10 cellular contexts compared by ENCODE assay signal in the genomic region with DNA sequence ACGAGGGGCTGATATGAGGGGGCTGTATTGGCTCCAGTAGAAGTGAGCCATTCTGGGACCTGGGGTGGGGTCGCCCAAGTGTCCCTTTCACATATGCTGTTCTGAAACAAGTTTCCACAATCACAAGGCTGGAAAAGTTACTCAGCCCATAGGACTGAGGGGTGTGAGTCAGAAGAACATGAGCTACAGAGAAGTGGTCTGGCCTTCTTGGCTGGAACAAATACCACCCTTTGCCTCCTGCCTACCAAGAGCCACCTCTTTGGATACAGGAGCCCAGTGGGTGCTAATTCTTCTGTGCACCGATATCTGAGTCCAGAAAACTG. TPM values are rescaled to one million over a fixed set of nuclear protein-coding genes. Genes with fewer than 3 reads are reported as not detected.
DNase-seq lines count a peak whose midpoint lies in the region; ATAC-seq and TF ChIP-seq lines count a peak whose summit lies in the region.
"Had no signal": no experiment of that assay in that cellular context is flagged by ENCODE, and none has a peak within 500 bp of the region (broad histone marks: within the 10 kb centered on the region; RNA-seq: fewer than 3 reads in every experiment).

No MANE protein-coding gene starts in this region.

- H3K36me3 Mint-ChIP-seq in activated T-cell treated with anti-CD3 and anti-CD28 coated beads, Interleukin-2, amount 50 U/mL, for 24 hours (ENCODE audit: low read depth): no peaks in the 10 kb centered on the region
- no peaks in the 10 kb centered on the region for H3K36me3 Mint-ChIP-seq in activated T-cell treated with anti-CD3 and anti-CD28 coated beads, Interleukin-2, amount 50 U/mL, for 72 hours (ENCODE audit: insufficient read depth in 2 of 2)
- no peaks in the 10 kb centered on the region for H3K36me3 Mint-ChIP-seq in WTC11
- H3K36me3 Mint-ChIP-seq in mesothelial cell of epicardium: no peaks in the 10 kb centered on the region
- H3K36me3 Mint-ChIP-seq: activated CD8-positive, alpha-beta memory T cell treated with anti-CD3 and anti-CD28 coated beads, Interleukin-2, amount 10 ng/mL, durations not matched to agents 7 days and 5 days had no signal

- peaks cover 42% of the 10 kb centered on the region for H3K4me1 ChIP-seq in suprapubic skin

- no peak for DNase-seq in activated T-cell treated with anti-CD3 and anti-CD28 coated beads, Interleukin-2, amount 50 U/mL, for 24 hours
- no peak for DNase-seq in activated T-cell treated with anti-CD3 and anti-CD28 coated beads, Interleukin-2, amount 50 U/mL, for 72 hours
- DNase-seq in WTC11 (ENCODE audit: low spot score) (no peak), hepatic stellate cell (ENCODE audit: low spot score) (peak; percentile 56), suprapubic skin (ENCODE audit: low spot score in 2 of 2) (no peak), GM19240 (ENCODE audit: insufficient read length, low spot score) (no peak), MG63 (no peak), mesothelial cell of epicardium (ENCODE audit: low spot score in 2 of 2, unreplicated experiment in 2 of 2) (no peak)
- DNase-seq: activated CD8-positive, alpha-beta memory T cell treated with anti-CD3 and anti-CD28 coated beads, Interleukin-2, amount 10 ng/mL, durations not matched to agents 7 days and 5 days; COR-L47 had no signal

- 82% methylated on average over 3 of the region's 3 CpGs for WGBS in suprapubic skin

- H3K4me3 Mint-ChIP-seq in activated T-cell treated with anti-CD3 and anti-CD28 coated beads, Interleukin-2, amount 50 U/mL, for 24 hours: no peak overlapping the region
- H3K4me3 Mint-ChIP-seq in activated T-cell treated with anti-CD3 and anti-CD28 coated beads, Interleukin-2, amount 50 U/mL, for 72 hours: no peak overlapping the region
- H3K4me3 Mint-ChIP-seq in WTC11: 0 out of 2 replicates have a peak overlapping the region, but pooled peaks have one; percentile 89
- H3K4me3 Mint-ChIP-seq in mesothelial cell of epicardium: no peak overlapping the region
- H3K4me3 Mint-ChIP-seq: activated CD8-positive, alpha-beta memory T cell treated with anti-CD3 and anti-CD28 coated beads, Interleukin-2, amount 10 ng/mL, durations not matched to agents 7 days and 5 days had no signal

- peaks cover 22% of the 10 kb centered on the region for H3K4me1 Mint-ChIP-seq in activated T-cell treated with anti-CD3 and anti-CD28 coated beads, Interleukin-2, amount 50 U/mL, for 24 hours (ENCODE audit: low read depth)
- peaks cover 22% of the 10 kb centered on the region for H3K4me1 Mint-ChIP-seq in activated T-cell treated with anti-CD3 and anti-CD28 coated beads, Interleukin-2, amount 50 U/mL, for 72 hours (ENCODE audit: low read depth)
- H3K4me1 Mint-ChIP-seq in WTC11: peaks cover 14% of the 10 kb centered on the region
- H3K4me1 Mint-ChIP-seq in mesothelial cell of epicardium: peaks cover 12% of the 10 kb centered on the region

- CTCF ChIA-PET in WTC11 (lab: Charles Lee): interaction anchor here (0.7 to 5.9 kb wide), 29 partner anchors 8 to 432 kb away, joined by 3 to 61 read pairs (median 5); partner anchors contain the start of genes MEF2D and TTC24

- TF ChIP-seq EP300 in suprapubic skin (IDR thresholded peaks at IDR 0.05): no peak

- H3K9me3 Mint-ChIP-seq in activated T-cell treated with anti-CD3 and anti-CD28 coated beads, Interleukin-2, amount 50 U/mL, for 24 hours: no peaks in the 10 kb centered on the region
- H3K9me3 Mint-ChIP-seq in activated T-cell treated with anti-CD3 and anti-CD28 coated beads, Interleukin-2, amount 50 U/mL, for 72 hours: no peaks in the 10 kb centered on the region
- H3K9me3 Mint-ChIP-seq in WTC11 (no peaks in the 10 kb centered on the region), mesothelial cell of epicardium (no peaks in the 10 kb centered on the region)

- no peak for ATAC-seq in activated T-cell treated with anti-CD3 and anti-CD28 coated beads, Interleukin-2, amount 50 U/mL, for 72 hours (replicated peaks in 1 of 2)
- no peak for ATAC-seq in WTC11

- no peak for TF ChIP-seq POLR2A in suprapubic skin (IDR thresholded peaks at IDR 0.05)

- no peak overlapping the region for H3K4me3 ChIP-seq in suprapubic skin
- H3K4me3 ChIP-seq in MG63: no peak overlapping the region

- H3K27me3 Mint-ChIP-seq in activated T-cell treated with anti-CD3 and anti-CD28 coated beads, Interleukin-2, amount 50 U/mL, for 24 hours: no peaks in the 10 kb centered on the region
- H3K27me3 Mint-ChIP-seq in activated T-cell treated with anti-CD3 and anti-CD28 coated beads, Interleukin-2, amount 50 U/mL, for 72 hours (ENCODE audit: low read depth): peaks cover 10% of the 10 kb centered on the region
- H3K27me3 Mint-ChIP-seq in WTC11 (ENCODE audit: low read depth) (no peaks in the 10 kb centered on the region), mesothelial cell of epicardium (ENCODE audit: low read depth) (no peaks in the 10 kb centered on the region)

- peak overlapping the region; percentile 96 for H3K27ac ChIP-seq in suprapubic skin

- H3K27me3 ChIP-seq in suprapubic skin: no peaks in the 10 kb centered on the region
- H3K27me3 ChIP-seq in MG63: no peaks in the 10 kb centered on the region

- no peaks in the 10 kb centered on the region for H3K36me3 ChIP-seq in suprapubic skin
- H3K36me3 ChIP-seq in MG63: no peaks in the 10 kb centered on the region

- POLR2A ChIA-PET in WTC11 (lab: Charles Lee): interaction anchor here (0.6 to 2.0 kb wide), 5 partner anchors 23 to 47 kb away, joined by 3 to 10 read pairs (median 3); partner anchors contain the start of gene MEF2D

- H3K27ac Mint-ChIP-seq in activated T-cell treated with anti-CD3 and anti-CD28 coated beads, Interleukin-2, amount 50 U/mL, for 24 hours: peak overlapping the region; percentile 66
- no peak overlapping the region for H3K27ac Mint-ChIP-seq in activated T-cell treated with anti-CD3 and anti-CD28 coated beads, Interleukin-2, amount 50 U/mL, for 72 hours
- H3K27ac Mint-ChIP-seq in WTC11: no peak overlapping the region
- no peak overlapping the region for H3K27ac Mint-ChIP-seq in mesothelial cell of epicardium

- H3K9me3 ChIP-seq in suprapubic skin: no peaks in the 10 kb centered on the region
- H3K9me3 ChIP-seq in MG63: no peaks in the 10 kb centered on the region

- TF ChIP-seq CTCF in WTC11 (IDR thresholded peaks at IDR 0.05): no peak
- no peak for TF ChIP-seq CTCF in suprapubic skin (IDR thresholded peaks at IDR 0.05)
- TF ChIP-seq CTCF in mesothelial cell of epicardium (IDR thresholded peaks at IDR 0.05; ENCODE audit: unreplicated experiment): no peak

TF ChIP-seq in WTC11, 78 proteins besides CTCF, POLR2A, EP300 and RAD21 (continues in another document):
- no peak for TF ChIP-seq TEAD4 (CRISPR knock-in tag; IDR thresholded peaks at IDR 0.05)
- TF ChIP-seq, protein P1, sequence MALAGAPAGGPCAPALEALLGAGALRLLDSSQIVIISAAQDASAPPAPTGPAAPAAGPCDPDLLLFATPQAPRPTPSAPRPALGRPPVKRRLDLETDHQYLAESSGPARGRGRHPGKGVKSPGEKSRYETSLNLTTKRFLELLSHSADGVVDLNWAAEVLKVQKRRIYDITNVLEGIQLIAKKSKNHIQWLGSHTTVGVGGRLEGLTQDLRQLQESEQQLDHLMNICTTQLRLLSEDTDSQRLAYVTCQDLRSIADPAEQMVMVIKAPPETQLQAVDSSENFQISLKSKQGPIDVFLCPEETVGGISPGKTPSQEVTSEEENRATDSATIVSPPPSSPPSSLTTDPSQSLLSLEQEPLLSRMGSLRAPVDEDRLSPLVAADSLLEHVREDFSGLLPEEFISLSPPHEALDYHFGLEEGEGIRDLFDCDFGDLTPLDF (CRISPR knock-in tag; IDR thresholded peaks at IDR 0.05): no peak
- no peak for TF ChIP-seq ZNF423 (CRISPR knock-in tag; IDR thresholded peaks at IDR 0.05)
- no peak for TF ChIP-seq ZNF425 (CRISPR knock-in tag; conservative IDR thresholded peaks at IDR 0.05)
- TF ChIP-seq ZNF219 (CRISPR knock-in tag; IDR thresholded peaks at IDR 0.05; ENCODE audit: borderline replicate concordance): no peak

RNA-seq across cellular contexts. Expression of gene MEF2D, which starts 42.4 kb away (rescaled TPM):
- 10 to 100 TPM; 73.3 to 86.8 TPM for total RNA-seq in activated T-cell treated with anti-CD3 and anti-CD28 coated beads, Interleukin-2, amount 50 U/mL, for 72 hours
- 20.6 to 24.1 TPM (median 24.0 TPM) in 3 replicates for total RNA-seq in WTC11 (2021)
- total RNA-seq in suprapubic skin: 10 to 100 TPM; 61.7 to 73.5 (median 67.1) TPM
- total RNA-seq in MG63 (2014; rRNA removed; shearing (Covaris generic); ENCODE audit: low replicate concordance): 3.4 and 11.7 TPM in 2 replicates
- 37.4 to 40.9 TPM (median 37.8 TPM) in 3 replicates for total RNA-seq in mesothelial cell of epicardium
